10 cellular contexts compared by ENCODE assay signal in the genomic region with DNA sequence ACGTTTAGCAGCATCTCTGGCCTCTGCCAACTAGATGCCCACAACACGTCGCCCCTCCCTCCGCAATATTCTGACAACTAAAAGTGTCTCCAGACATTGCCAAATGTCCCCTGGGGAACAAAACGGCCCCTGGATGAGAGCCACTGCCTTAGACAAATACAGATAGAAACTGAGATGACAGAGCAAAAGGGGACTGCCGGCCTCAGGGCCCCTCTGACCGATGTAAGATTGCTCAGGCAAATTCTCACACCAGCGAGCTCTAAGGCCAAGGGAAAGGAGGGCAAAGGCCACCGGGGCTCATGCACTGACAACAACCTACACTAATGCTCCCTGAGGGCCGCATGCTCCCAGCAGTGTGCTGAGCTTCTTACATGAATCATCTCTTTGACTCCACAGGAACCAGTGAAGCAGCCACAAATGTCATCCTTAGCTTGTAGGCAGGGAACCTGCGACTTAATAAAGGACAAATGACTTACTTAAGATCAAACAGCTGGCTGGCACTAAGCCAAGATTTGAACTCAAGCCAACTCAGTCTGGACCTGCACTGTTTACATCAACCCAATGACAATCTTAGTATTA.
DNase-seq lines count a peak whose midpoint lies in the region; ATAC-seq, FAIRE-seq and TF ChIP-seq lines count a peak whose summit lies in the region.
"Had no signal": no experiment of that assay in that cellular context is flagged by ENCODE, and none has a peak within 500 bp of the region (broad histone marks: within the 10 kb centered on the region; RNA-seq: fewer than 3 reads in every experiment).

No MANE protein-coding gene starts in this region.

- WGBS in right cardiac atrium = 42% methylated on average over 11 of the region's 11 CpGs

- FAIRE-seq in H54 (lab: Jason Lieb, UNC) = no peak

- DNase-seq in AG10803 (ENCODE audit: low read depth) = peak; percentile 56
- DNase-seq in HT-29 (ENCODE audit: low spot score) = peak; percentile 58
- peak; percentile 41 for DNase-seq in astrocyte of the spinal cord (ENCODE audit: low read depth, low spot score)
- peak in 2 of 3 donors; percentile 42 to 74 for DNase-seq in right cardiac atrium
- no peak for DNase-seq in stimulated activated CD4-positive, alpha-beta T cell treated with anti-CD3 and anti-CD28 coated beads, Interleukin-4, amount 100 ng/mL, for 1 hour
- DNase-seq in BE2C = no peak
- DNase-seq in head of caudate nucleus = no peak
- no peak for DNase-seq in H54 (ENCODE audit: insufficient read length, low spot score)
- DNase-seq: NCI-H1105 treated with DMSO at 0.1 percent for 48 hours, OCI-M1 had no signal

- no peaks in the 10 kb centered on the region for H3K36me3 ChIP-seq in BE2C

- TF ChIP-seq POLR2A in H54 (IDR thresholded peaks at IDR 0.05; ENCODE audit: low read depth, low read length) = no peak

- TF ChIP-seq CTCF in AG10803 (conservative IDR thresholded peaks at IDR 0.05; ENCODE audit: low read length) = no peak
- TF ChIP-seq CTCF in astrocyte of the spinal cord (IDR thresholded peaks at IDR 0.05; ENCODE audit: low read depth, low read length) = no peak
- no peak for TF ChIP-seq CTCF in BE2C (IDR thresholded peaks at IDR 0.05; ENCODE audit: low read depth, low read length)

- H3K4me1 ChIP-seq in right cardiac atrium (ENCODE audit: control insufficient read depth, insufficient read depth, low read length) (peaks cover 4% of the 10 kb centered on the region), BE2C (no peaks in the 10 kb centered on the region)

- ATAC-seq in right cardiac atrium = peak; percentile 27 to 53

- H3K9me3 ChIP-seq in right cardiac atrium (ENCODE audit: control insufficient read depth, low read length) (no peaks in the 10 kb centered on the region), BE2C (no peaks in the 10 kb centered on the region)

- no peaks in the 10 kb centered on the region for H3K27me3 ChIP-seq in right cardiac atrium (ENCODE audit: control insufficient read depth, insufficient read depth)
- peaks cover 7% of the 10 kb centered on the region; the same call in 1 of the 2 replicates for H3K27me3 ChIP-seq in BE2C

- intact Hi-C loops in right cardiac atrium (cut with DNase I) (no loop called here), head of caudate nucleus (cut with DNase I) (no loop called here)

- in situ Hi-C loops in astrocyte of the spinal cord (cut with HindIII; ENCODE audit: low sequenced_read_pairs) = no loop called here

- H3K4me3 ChIP-seq in AG10803 (ENCODE audit: low read length) = no peak overlapping the region
- no peak overlapping the region for H3K4me3 ChIP-seq in astrocyte of the spinal cord (ENCODE audit: low read depth, low read length)
- no peak overlapping the region for H3K4me3 ChIP-seq in right cardiac atrium (ENCODE audit: low read length)
- H3K4me3 ChIP-seq in BE2C (ENCODE audit: low read depth, low read length) = no peak overlapping the region

- H3K27ac ChIP-seq in right cardiac atrium (ENCODE audit: low read length) = peak overlapping the region; percentile 53

Comparison
In these comparisons a context has a peak if more than half of its experiments do, and no peak if none do; other contexts are left out.
1. DNase-seq: peak in AG10803 (single experiment), HT-29 (single experiment), astrocyte of the spinal cord (single experiment) and right cardiac atrium (2 of 3); none in stimulated activated CD4-positive, alpha-beta T cell treated with anti-CD3 and anti-CD28 coated beads, Interleukin-4, amount 100 ng/mL, for 1 hour (single experiment), BE2C (single experiment), head of caudate nucleus (0 of 42) and H54 (single experiment).